In genomic region chr1:74199504-74199903, GRCh38 we compare ENCODE assay signal across 12 cellular contexts. TPM values are rescaled to one million over a fixed set of nuclear protein-coding genes. Genes with fewer than 3 reads are reported as not detected.
DNase-seq lines count a peak whose midpoint lies in the region; ATAC-seq and TF ChIP-seq lines count a peak whose summit lies in the region.
"Had no signal": no experiment of that assay in that cellular context is flagged by ENCODE, and none has a peak within 500 bp of the region (broad histone marks: within the 10 kb centered on the region; RNA-seq: fewer than 3 reads in every experiment).

No MANE protein-coding gene starts in this region.

- peaks cover 15% of the 10 kb centered on the region for H3K36me3 Mint-ChIP-seq in T-cell

- H3K27me3 ChIP-seq in BLaER1 (no peaks in the 10 kb centered on the region), lower lobe of right lung (ENCODE audit: low read depth) (no peaks in the 10 kb centered on the region)

- H3K4me2 ChIP-seq in BLaER1 = peak overlapping the region; percentile 84

- H3K27ac ChIP-seq in BLaER1 = no peak overlapping the region
- H3K27ac ChIP-seq in lower lobe of right lung = no peak overlapping the region

- no peak overlapping the region for H3K4me3 ChIP-seq in BLaER1
- H3K4me3 ChIP-seq in lower lobe of right lung = peak overlapping the region; percentile 69

- DNase-seq in GF-D8 (lab: John Stamatoyannopoulos, UW) (peak; percentile 46), T-cell (no peak), lower lobe of right lung (no peak), NCI-H128 (lab: John Stamatoyannopoulos, UW; ENCODE audit: unreplicated experiment) (no peak), cerebellum (ENCODE audit: low spot score) (no peak)
- DNase-seq: activated CD4-positive, alpha-beta T cell treated with anti-CD3 and anti-CD28 coated beads, Interleukin-2, amount 50 U/mL, for 4 hours; DMS79 treated with DMSO at 0.1 percent for 48 hours; NCI-H2029; RPMI8226 had no signal

- H3K4me1 ChIP-seq in BLaER1 (peaks cover 12% of the 10 kb centered on the region), lower lobe of right lung (peaks cover 5% of the 10 kb centered on the region)

- no peak overlapping the region for H3K27ac Mint-ChIP-seq in T-cell

- H3K9me3 ChIP-seq in BLaER1 (no peaks in the 10 kb centered on the region), lower lobe of right lung (no peaks in the 10 kb centered on the region)

- H3K4me1 Mint-ChIP-seq in T-cell = peaks cover 22 to 34% (median 34%) of the 10 kb centered on the region in 3 donors

- TF ChIP-seq CTCF in lower lobe of right lung (IDR thresholded peaks at IDR 0.05) = no peak

- CTCF ChIA-PET in T-cell (lab: Charles Lee) = no interaction called here

- H3K9me3 Mint-ChIP-seq in T-cell = no peaks in the 10 kb centered on the region

- intact Hi-C loops in lower lobe of right lung (cut with DNase I) = no loop called here

- H3K27me3 Mint-ChIP-seq in T-cell = no peaks in the 10 kb centered on the region

- H3K9ac ChIP-seq in BLaER1 = no peak overlapping the region

- ATAC-seq in T-cell (replicated peaks in 1 of 4) = no peak
- ATAC-seq in lower lobe of right lung = no peak
- no peak for ATAC-seq in GM21529 (IDR thresholded peaks at IDR 0.05; ENCODE audit: unreplicated experiment)
- ATAC-seq in HG03442 (IDR thresholded peaks at IDR 0.05; ENCODE audit: unreplicated experiment) = no peak

- H3K4me3 Mint-ChIP-seq in T-cell = peak overlapping the region; percentile 87 to 89 (median 88)

- POLR2A ChIA-PET in T-cell (lab: Charles Lee) = no interaction called here

- no peaks in the 10 kb centered on the region for H4K20me1 ChIP-seq in BLaER1

- H3K36me3 ChIP-seq in BLaER1 (0 out of 2 replicates have a peak, but pooled peaks cover 3% of the 10 kb centered on the region), lower lobe of right lung (peaks cover 45% of the 10 kb centered on the region)

RNA-seq across cellular contexts. Expression of gene FPGT, which starts 1.5 kb away (rescaled TPM):
- total RNA-seq in T-cell = 10 to 100 TPM in 2 of 5 donors, 1 to 10 TPM in 3; 4.4 to 13.3 (median 9.1) TPM
- total RNA-seq in lower lobe of right lung = 23.0 TPM
- 20.4 TPM for total RNA-seq in cerebellum

RNA-seq across cellular contexts. Expression of gene LRRIQ3, which starts 1.5 kb away (rescaled TPM):
- total RNA-seq in T-cell (1 to 10 TPM in 3 of 5 donors, under 1 TPM in 2; 0.77 to 3.4 (median 1.3) TPM), lower lobe of right lung (0.65 TPM), cerebellum (1.00 TPM)

RNA-seq across cellular contexts. Expression of gene TNNI3K, which starts 35.7 kb away (rescaled TPM):
- total RNA-seq in T-cell (1 to 10 TPM in 1 of 5 donors, under 1 TPM in 1, not detected in 3; 0.89 to 1.2 TPM), lower lobe of right lung (1.1 TPM), cerebellum (3.4 TPM)
